ENCODE assay signal across 23 cellular contexts in genomic region chr6:148383658-148384417, GRCh38. TPM values are rescaled to one million over a fixed set of nuclear protein-coding genes. Genes with fewer than 3 reads are reported as not detected.
A peak's percentile ranks its signal among the peaks of the same experiment; 100 is the strongest.
DNase-seq lines count a peak whose midpoint lies in the region; ATAC-seq and TF ChIP-seq lines count a peak whose summit lies in the region.
"Had no signal": no experiment of that assay in that cellular context is flagged by ENCODE, and none has a peak within 500 bp of the region (broad histone marks: within the 10 kb centered on the region; RNA-seq: fewer than 3 reads in every experiment).

No MANE protein-coding gene starts in this region.

- H3K27ac Mint-ChIP-seq in CD14-positive monocyte, result peak overlapping the region; percentile 62 to 87 (median 77)
- H3K27ac Mint-ChIP-seq in endodermal cell, result peak overlapping the region; percentile 50
- H3K27ac Mint-ChIP-seq: activated CD4-positive, alpha-beta T cell treated with anti-CD3 and anti-CD28 coated beads for 36 hours; activated CD8-positive, alpha-beta T cell treated with anti-CD3 and anti-CD28 coated beads, Interleukin-2, amount 10 ng/mL, durations not matched to agents 7 days and 5 days; activated naive CD8-positive, alpha-beta T cell treated with anti-CD3 and anti-CD28 coated beads for 36 hours; B cell; naive thymus-derived CD8-positive, alpha-beta T cell; stimulated activated naive CD8-positive, alpha-beta T cell treated with anti-CD3 and anti-CD28 coated beads, Interleukin-15, Interleukin-2, amounts not matched to agents 100 ng/mL and 50 ng/mL, for 24 hours had no signal

- intact Hi-C loops in CD14-positive monocyte (cut with micrococcal nuclease), result no loop called here
- intact Hi-C loops in sciatic nerve (cut with DNase I), result no loop called here
- intact Hi-C loops in ovary (cut with DNase I), result no loop called here
- intact Hi-C loops in prostate gland (cut with DNase I), result no loop called here

- H3K27me3 ChIP-seq in endodermal cell (ENCODE audit: control insufficient read depth, insufficient read depth, low read length, poor library complexity, severe bottlenecking) (no peaks in the 10 kb centered on the region), ovary (no peaks in the 10 kb centered on the region), prostate gland (replicated peaks; ENCODE audit: insufficient read depth) (no peaks in the 10 kb centered on the region)
- H3K27me3 ChIP-seq: ascending aorta, cardiac muscle cell, thyroid gland had no signal

- H3K36me3 Mint-ChIP-seq in CD14-positive monocyte (peaks cover 3 to 5% of the 10 kb centered on the region in 2 donors), endodermal cell (ENCODE audit: low read depth) (no peaks in the 10 kb centered on the region)
- H3K36me3 Mint-ChIP-seq: activated naive CD8-positive, alpha-beta T cell treated with anti-CD3 and anti-CD28 coated beads for 36 hours; naive thymus-derived CD8-positive, alpha-beta T cell had no signal

- H3K4me1 Mint-ChIP-seq in CD14-positive monocyte (peaks cover 83% of the 10 kb centered on the region), endodermal cell (peaks cover 18% of the 10 kb centered on the region)
- H3K4me1 Mint-ChIP-seq: activated CD4-positive, alpha-beta T cell treated with anti-CD3 and anti-CD28 coated beads for 36 hours; activated naive CD8-positive, alpha-beta T cell treated with anti-CD3 and anti-CD28 coated beads for 36 hours; B cell had no signal

- no peak overlapping the region for H3K9ac ChIP-seq in endodermal cell (ENCODE audit: extremely low read depth, low read length, poor library complexity, severe bottlenecking)

- H3K27me3 Mint-ChIP-seq in CD14-positive monocyte (ENCODE audit: low read depth in 3 of 3) (peaks cover 0 to 2% (median 0%) of the 10 kb centered on the region in 3 donors), endodermal cell (ENCODE audit: insufficient read depth) (no peaks in the 10 kb centered on the region)

- H3K4me1 ChIP-seq in endodermal cell (ENCODE audit: control insufficient read depth, insufficient read depth, low read length), result no peaks in the 10 kb centered on the region
- H3K4me1 ChIP-seq in ovary (ENCODE audit: insufficient read depth), result no peaks in the 10 kb centered on the region
- H3K4me1 ChIP-seq in prostate gland (replicated peaks), result no peaks in the 10 kb centered on the region

- H3K27ac ChIP-seq in endodermal cell (ENCODE audit: low read depth, low read length) (no peak overlapping the region), ovary (no peak overlapping the region), prostate gland (no peak overlapping the region)
- H3K27ac ChIP-seq: cardiac muscle cell had no signal

- H3K4me3 ChIP-seq in endodermal cell (ENCODE audit: low read length) (no peak overlapping the region), ovary (no peak overlapping the region), prostate gland (no peak overlapping the region)
- H3K4me3 ChIP-seq: ascending aorta, cardiac muscle cell, thyroid gland had no signal

- no peaks in the 10 kb centered on the region for H3K36me3 ChIP-seq in endodermal cell (ENCODE audit: control insufficient read depth, insufficient read depth, low read length)
- no peaks in the 10 kb centered on the region for H3K36me3 ChIP-seq in ovary
- no peaks in the 10 kb centered on the region for H3K36me3 ChIP-seq in prostate gland
- H3K36me3 ChIP-seq: ascending aorta, cardiac muscle cell, thyroid gland had no signal

- ATAC-seq in sciatic nerve, result peak; percentile 10
- no peak for ATAC-seq in left lobe of liver
- ATAC-seq: activated CD4-positive, alpha-beta T cell treated with anti-CD3 and anti-CD28 coated beads for 36 hours; activated CD8-positive, alpha-beta T cell treated with anti-CD3 and anti-CD28 coated beads, Interleukin-2, amount 10 ng/mL, durations not matched to agents 7 days and 5 days; left ventricle myocardium superior; naive thymus-derived CD8-positive, alpha-beta T cell; right cardiac atrium had no signal

- H3K9me3 Mint-ChIP-seq in CD14-positive monocyte (peaks cover 3 to 24% (median 11%) of the 10 kb centered on the region in 7 donors), endodermal cell (no peaks in the 10 kb centered on the region)
- H3K9me3 Mint-ChIP-seq: activated naive CD8-positive, alpha-beta T cell treated with anti-CD3 and anti-CD28 coated beads for 36 hours; stimulated activated naive CD8-positive, alpha-beta T cell treated with anti-CD3 and anti-CD28 coated beads, Interleukin-15, Interleukin-2, amounts not matched to agents 100 ng/mL and 50 ng/mL, for 24 hours had no signal

- no peak for TF ChIP-seq POLR2A in ovary (IDR thresholded peaks at IDR 0.05)
- TF ChIP-seq POLR2A in prostate gland (IDR thresholded peaks at IDR 0.05), result no peak

- H3K4me3 Mint-ChIP-seq in CD14-positive monocyte, result peak overlapping the region in 1 of 2 donors; percentile 43
- no peak overlapping the region for H3K4me3 Mint-ChIP-seq in endodermal cell
- H3K4me3 Mint-ChIP-seq: activated CD4-positive, alpha-beta T cell treated with anti-CD3 and anti-CD28 coated beads for 36 hours; activated CD8-positive, alpha-beta T cell treated with anti-CD3 and anti-CD28 coated beads, Interleukin-2, amount 10 ng/mL, durations not matched to agents 7 days and 5 days; activated naive CD8-positive, alpha-beta T cell treated with anti-CD3 and anti-CD28 coated beads for 36 hours; B cell; naive thymus-derived CD8-positive, alpha-beta T cell; stimulated activated naive CD8-positive, alpha-beta T cell treated with anti-CD3 and anti-CD28 coated beads, Interleukin-15, Interleukin-2, amounts not matched to agents 100 ng/mL and 50 ng/mL, for 24 hours had no signal

- TF ChIP-seq EP300 in ovary (IDR thresholded peaks at IDR 0.05), result no peak

- H3K9me3 ChIP-seq in endodermal cell (ENCODE audit: control insufficient read depth, low read length) (no peaks in the 10 kb centered on the region), ovary (no peaks in the 10 kb centered on the region), prostate gland (no peaks in the 10 kb centered on the region)
- H3K9me3 ChIP-seq: ascending aorta, thyroid gland had no signal

- WGBS in endodermal cell (ENCODE audit: insufficient coverage in 1 of 2, insufficient read length in 1 of 2), 2 experiments, result 88 to 92% methylated on average over 7 to 10 of the region's 11 CpGs
- WGBS in ovary, 3 donors, result 83 to 86% (median 83%) methylated on average over 11 of the region's 11 CpGs
- WGBS in prostate gland, result 86% methylated on average over 11 of the region's 11 CpGs

- TF ChIP-seq CTCF in CD14-positive monocyte (IDR thresholded peaks at IDR 0.05) (no peak), endodermal cell (conservative IDR thresholded peaks at IDR 0.05) (no peak), ovary (IDR thresholded peaks at IDR 0.05) (no peak), prostate gland (IDR thresholded peaks at IDR 0.05) (no peak)

- DNase-seq in CD14-positive monocyte (ENCODE audit: low spot score) (no peak), NOMO-1 treated with DMSO at 0.1 percent for 48 hours (lab: John Stamatoyannopoulos, UW; ENCODE audit: unreplicated experiment) (peak; percentile 60), endodermal cell (no peak), sciatic nerve (ENCODE audit: low spot score) (no peak), left lobe of liver (ENCODE audit: low spot score) (no peak), ovary (no peak), prostate gland (ENCODE audit: low spot score) (no peak), NCI-H2227 (lab: John Stamatoyannopoulos, UW; ENCODE audit: unreplicated experiment) (no peak)
- DNase-seq: activated CD4-positive, alpha-beta T cell treated with anti-CD3 and anti-CD28 coated beads for 36 hours; activated CD8-positive, alpha-beta T cell treated with anti-CD3 and anti-CD28 coated beads, Interleukin-2, amount 10 ng/mL, durations not matched to agents 7 days and 5 days; activated naive CD8-positive, alpha-beta T cell treated with anti-CD3 and anti-CD28 coated beads for 36 hours; activated T-cell treated with anti-CD3 and anti-CD28 coated beads for 4 hours; left ventricle myocardium superior; midbrain; naive thymus-derived CD8-positive, alpha-beta T cell; NCI-H2029; right cardiac atrium; stimulated activated CD4-positive, alpha-beta T cell treated with anti-CD3 and anti-CD28 coated beads, Interleukin-15, amount 100 ng/mL, for 24 hours; thyroid gland had no signal

RNA-seq across cellular contexts. Expression of gene SASH1, which starts 41.2 kb away (rescaled TPM):
- polyA plus RNA-seq in CD14-positive monocyte (1 to 10 TPM in 1 of 2 donors, under 1 TPM in 1; 0.90 to 5.1 TPM), ovary (10 to 100 TPM in 1 of 2 donors, 1 to 10 TPM in 1; 8.6 to 18.3 TPM)
- total RNA-seq in endodermal cell (10 to 100 TPM in 1 of 2 donors, 1 to 10 TPM in 1; 4.6 to 12.4 TPM), sciatic nerve (118 TPM), left lobe of liver (14.0 TPM), ovary (10 to 100 TPM in 6 of 7 donors, 1 to 10 TPM in 1; 8.9 to 35.2 (median 18.2) TPM), prostate gland (10 to 100 TPM; 34.3 to 48.6 TPM)
- 24.1 TPM for polyA plus RNA-seq in endodermal cell (2013, experiment 1 of 2)
- 24.4 TPM for polyA plus RNA-seq in endodermal cell (2013, experiment 2 of 2)
- total RNA-seq: activated CD8-positive, alpha-beta T cell treated with anti-CD3 and anti-CD28 coated beads, Interleukin-2, amount 10 ng/mL, durations not matched to agents 7 days and 5 days; naive thymus-derived CD8-positive, alpha-beta T cell had no signal
- polyA plus RNA-seq: naive thymus-derived CD8-positive, alpha-beta T cell had no signal
